In genomic region chr17:44049294-44050080, GRCh38 we compare ENCODE assay signal across 1 cellular context.
A peak's percentile ranks its signal among the peaks of the same experiment; 100 is the strongest.
TF ChIP-seq lines count a peak whose summit lies in the region.

No MANE protein-coding gene starts in this region.

TF ChIP-seq in HepG2, 621 proteins besides CTCF, POLR2A, EP300 and RAD21:
- TF ChIP-seq ZNF770 (CRISPR knock-in tag; IDR thresholded peaks at IDR 0.05) (peak; percentile 71; the same call in 1 of the 2 replicates), SNAPC4 (CRISPR knock-in tag; IDR thresholded peaks at IDR 0.05) (no peak), RBM22 (optimal IDR thresholded peaks at IDR 0.05; ENCODE audit: low read length) (peak; percentile 33), ZMYM3 (CRISPR knock-in tag; IDR thresholded peaks at IDR 0.05) (0 out of 2 replicates have a peak, but pooled peaks have one; percentile 28), ZNF264 (CRISPR knock-in tag; IDR thresholded peaks at IDR 0.05) (no peak), NFKB2 (CRISPR knock-in tag; IDR thresholded peaks at IDR 0.05; ENCODE audit: borderline replicate concordance) (no peak), SOX13 (IDR thresholded peaks at IDR 0.05) (no peak), SOX13 (CRISPR knock-in tag; conservative IDR thresholded peaks at IDR 0.05 in 1 of 2, IDR thresholded peaks at IDR 0.05 in 1 of 2) (no peak), ZNF121 (CRISPR knock-in tag; IDR thresholded peaks at IDR 0.05) (peak; percentile 94), LRRFIP1 (CRISPR knock-in tag; conservative IDR thresholded peaks at IDR 0.05) (no peak), KLF13 (CRISPR knock-in tag; IDR thresholded peaks at IDR 0.05) (no peak), ZKSCAN1 (IDR thresholded peaks at IDR 0.05; ENCODE audit: low read length) (no peak), ZUFSP (CRISPR knock-in tag; IDR thresholded peaks at IDR 0.05; ENCODE audit: borderline replicate concordance) (no peak), ZNF800 (CRISPR knock-in tag; IDR thresholded peaks at IDR 0.05) (no peak), ZNF782 (CRISPR knock-in tag; IDR thresholded peaks at IDR 0.05; ENCODE audit: borderline replicate concordance) (no peak), NFATC3 (CRISPR knock-in tag; IDR thresholded peaks at IDR 0.05) (no peak), ZNF503 (CRISPR knock-in tag; IDR thresholded peaks at IDR 0.05) (no peak), NONO (IDR thresholded peaks at IDR 0.05) (no peak), NONO (CRISPR knock-in tag; conservative IDR thresholded peaks at IDR 0.05) (0 out of 2 replicates have a peak, but pooled peaks have one; percentile 22), ZNF136 (CRISPR knock-in tag; IDR thresholded peaks at IDR 0.05; ENCODE audit: low read depth) (no peak), NRL (CRISPR knock-in tag; IDR thresholded peaks at IDR 0.05; ENCODE audit: borderline replicate concordance) (no peak), POLR2AphosphoS2 (IDR thresholded peaks at IDR 0.05; ENCODE audit: low read depth, low read length) (0 out of 2 replicates have a peak, but pooled peaks have one; percentile 66), ZNF510 (CRISPR knock-in tag; IDR thresholded peaks at IDR 0.05; ENCODE audit: low read depth) (no peak), ZNF879 (CRISPR knock-in tag; IDR thresholded peaks at IDR 0.05) (no peak), MLX (CRISPR knock-in tag; IDR thresholded peaks at IDR 0.05) (no peak), ZNF83 (CRISPR knock-in tag; IDR thresholded peaks at IDR 0.05; ENCODE audit: borderline replicate concordance) (no peak), RFXAP (CRISPR knock-in tag; IDR thresholded peaks at IDR 0.05; ENCODE audit: borderline replicate concordance) (no peak), ZNF724P (CRISPR knock-in tag; IDR thresholded peaks at IDR 0.05; ENCODE audit: borderline replicate concordance) (no peak), SNRNP70 (IDR thresholded peaks at IDR 0.05; ENCODE audit: low read depth, low read length) (no peak), ZBTB44 (CRISPR knock-in tag; IDR thresholded peaks at IDR 0.05) (no peak), ZNF556 (CRISPR knock-in tag; IDR thresholded peaks at IDR 0.05; ENCODE audit: borderline replicate concordance) (no peak), DR1 (CRISPR knock-in tag; IDR thresholded peaks at IDR 0.05) (no peak), JDP2 (CRISPR knock-in tag; IDR thresholded peaks at IDR 0.05; ENCODE audit: borderline replicate concordance) (no peak), ATF1 (CRISPR knock-in tag; IDR thresholded peaks at IDR 0.05) (no peak), ZNF501 (CRISPR knock-in tag; IDR thresholded peaks at IDR 0.05) (no peak)
TF ChIP-seq in HepG2: peak in this region for 6.
